ENCODE assay signal across 9 cellular contexts in genomic region chr2:226794751-226795171, GRCh38. TPM values are rescaled to one million over a fixed set of nuclear protein-coding genes. Genes with fewer than 3 reads are reported as not detected.
A peak's percentile ranks its signal among the peaks of the same experiment; 100 is the strongest.
DNase-seq lines count a peak whose midpoint lies in the region; ATAC-seq and TF ChIP-seq lines count a peak whose summit lies in the region.
"Had no signal": no experiment of that assay in that cellular context is flagged by ENCODE, and none has a peak within 500 bp of the region (broad histone marks: within the 10 kb centered on the region; RNA-seq: fewer than 3 reads in every experiment).

No MANE protein-coding gene starts in this region.

- no peaks in the 10 kb centered on the region for H3K27me3 ChIP-seq in AG04450 (ENCODE audit: control insufficient read depth, insufficient read depth, low read length)
- no peaks in the 10 kb centered on the region for H3K27me3 ChIP-seq in muscle layer of duodenum (ENCODE audit: low read depth, low read length)

- H3K36me3 ChIP-seq in muscle layer of duodenum (ENCODE audit: control insufficient read depth in 1 of 2, insufficient read depth in 2 of 2, low read length in 2 of 2), result no peaks in the 10 kb centered on the region

- POLR2A ChIA-PET in AG04450 (lab: Yijun Ruan, JAX), result interaction anchor here (0.6 to 2.1 kb wide), 13 partner anchors 9 to 1125 kb away, joined by 3 to 9 read pairs (median 4); no protein-coding TSS in a partner anchor

- H3K4me3 Mint-ChIP-seq in stimulated activated effector memory CD8-positive, alpha-beta T cell treated with anti-CD3 and anti-CD28 coated beads, Interleukin-12 subunit alpha, Interleukin-12 subunit beta, amount 100 ng/mL, for 72 hours, result no peak overlapping the region

- H3K27ac ChIP-seq in AG04450 (ENCODE audit: low read depth, low read length), result peak overlapping the region; percentile 89
- peak overlapping the region; percentile 54 for H3K27ac ChIP-seq in cingulate gyrus (ENCODE audit: low read depth, low read length)
- H3K27ac ChIP-seq in muscle layer of duodenum (ENCODE audit: low read length), result peak overlapping the region; percentile 77

- peak; percentile 30 for TF ChIP-seq CTCF in AG04450 (IDR thresholded peaks at IDR 0.05; ENCODE audit: low read depth, low read length)

- peak overlapping the region; percentile 91 for H3K4me3 ChIP-seq in AG04450 (ENCODE audit: low read depth, low read length)
- peak overlapping the region; percentile 63 to 91 for H3K4me3 ChIP-seq in muscle layer of duodenum (ENCODE audit: low read depth in 1 of 2, low read length in 2 of 2)

- H3K4me1 ChIP-seq in muscle layer of duodenum (ENCODE audit: control insufficient read depth in 1 of 2, insufficient read depth in 2 of 2, low read length in 2 of 2), result peaks cover 0 to 28% of the 10 kb centered on the region in 2 donors

- CTCF ChIA-PET in AG04450 (lab: Charles Lee), result interaction anchor here (0.5 to 4.5 kb wide), 9 partner anchors 70 to 1130 kb away, joined by 3 to 24 read pairs (median 4); no protein-coding TSS in a partner anchor

- peaks cover 7% of the 10 kb centered on the region for H3K36me3 Mint-ChIP-seq in stimulated activated effector memory CD8-positive, alpha-beta T cell treated with anti-CD3 and anti-CD28 coated beads, Interleukin-12 subunit alpha, Interleukin-12 subunit beta, amount 100 ng/mL, for 72 hours

- H3K9me3 Mint-ChIP-seq in stimulated activated effector memory CD8-positive, alpha-beta T cell treated with anti-CD3 and anti-CD28 coated beads, Interleukin-12 subunit alpha, Interleukin-12 subunit beta, amount 100 ng/mL, for 72 hours, result no peaks in the 10 kb centered on the region

- H3K9me3 ChIP-seq in AG04450 (ENCODE audit: control insufficient read depth, insufficient read depth, low read length), result peaks cover 14% of the 10 kb centered on the region; the same call in 1 of the 2 replicates
- no peaks in the 10 kb centered on the region for H3K9me3 ChIP-seq in muscle layer of duodenum (ENCODE audit: control insufficient read depth in 1 of 2, low read length in 2 of 2)

- DNase-seq in AG04450 (ENCODE audit: low read depth, low spot score) (no peak), M059J (ENCODE audit: low read depth) (peak; percentile 76), T1000 (lab: John Stamatoyannopoulos, UW) (no peak), hepatic stellate cell (ENCODE audit: low spot score) (no peak)
- DNase-seq in stimulated activated effector memory CD8-positive, alpha-beta T cell treated with anti-CD3 and anti-CD28 coated beads, Interleukin-12 subunit alpha, Interleukin-12 subunit beta, amount 100 ng/mL, for 72 hours (ENCODE audit: low spot score in 2 of 2), result no peak
- DNase-seq: NCI-H1436 treated with DMSO at 0.1 percent for 48 hours had no signal

- no peak for ATAC-seq in GM21737 (IDR thresholded peaks at IDR 0.05; ENCODE audit: unreplicated experiment)
- no peak for ATAC-seq in stimulated activated effector memory CD8-positive, alpha-beta T cell treated with anti-CD3 and anti-CD28 coated beads, Interleukin-12 subunit alpha, Interleukin-12 subunit beta, amount 100 ng/mL, for 72 hours

- no peak overlapping the region for H3K27ac Mint-ChIP-seq in stimulated activated effector memory CD8-positive, alpha-beta T cell treated with anti-CD3 and anti-CD28 coated beads, Interleukin-12 subunit alpha, Interleukin-12 subunit beta, amount 100 ng/mL, for 72 hours

- peaks cover 24% of the 10 kb centered on the region for H3K4me1 Mint-ChIP-seq in stimulated activated effector memory CD8-positive, alpha-beta T cell treated with anti-CD3 and anti-CD28 coated beads, Interleukin-12 subunit alpha, Interleukin-12 subunit beta, amount 100 ng/mL, for 72 hours

RNA-seq across cellular contexts. Expression of gene IRS1, which starts 4.9 kb away (rescaled TPM):
- polyA plus RNA-seq in AG04450 (2011; rRNA removed), result 32.9 and 36.6 TPM in 2 replicates
- polyA minus RNA-seq in AG04450 (2011; rRNA and poly(A)+ RNA removed), result 68.0 and 68.9 TPM in 2 replicates
- 12.6 and 13.3 TPM in 2 replicates for total RNA-seq in M059J (2014; rRNA removed; shearing (Covaris generic))

RNA-seq across cellular contexts. Expression of gene RHBDD1, which starts 41.1 kb away (rescaled TPM):
- polyA plus RNA-seq in AG04450 (2011; rRNA removed), result 39.4 and 48.7 TPM in 2 replicates
- polyA minus RNA-seq in AG04450 (2011; rRNA and poly(A)+ RNA removed), result 49.6 and 75.9 TPM in 2 replicates
- total RNA-seq in M059J (2014; rRNA removed; shearing (Covaris generic)), result 4.4 and 11.6 TPM in 2 replicates
